In the genomic region with DNA sequence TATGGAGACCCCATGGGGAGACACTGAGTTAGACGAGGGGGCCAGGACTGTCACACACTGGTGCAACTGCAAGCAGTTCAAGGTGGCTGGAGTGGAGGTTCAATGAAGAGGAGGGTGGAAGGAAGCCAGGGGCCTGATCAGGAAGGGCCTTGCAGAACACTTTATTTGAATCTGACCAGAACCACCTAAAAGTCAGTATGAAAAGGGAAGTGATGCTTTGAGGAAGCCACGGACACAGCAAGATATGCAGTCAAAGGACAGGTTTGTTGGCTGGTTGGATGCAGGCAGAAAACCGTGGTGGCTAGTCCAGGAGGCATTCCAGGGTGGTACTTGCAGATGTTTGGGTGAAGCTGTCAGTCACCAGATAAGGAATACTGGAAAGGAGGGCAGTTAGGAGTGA, we compare ENCODE assay signal across 16 cellular contexts. TPM values are rescaled to one million over a fixed set of nuclear protein-coding genes. Genes with fewer than 3 reads are reported as not detected.
DNase-seq lines count a peak whose midpoint lies in the region; ATAC-seq, FAIRE-seq and TF ChIP-seq lines count a peak whose summit lies in the region.
"Had no signal": no experiment of that assay in that cellular context is flagged by ENCODE, and none has a peak within 500 bp of the region (broad histone marks: within the 10 kb centered on the region; RNA-seq: fewer than 3 reads in every experiment).

No MANE protein-coding gene starts in this region.

- H3K4me3 ChIP-seq in parathyroid adenoma (ENCODE audit: low read depth, low read length) (no peak overlapping the region), HepG2 (replicated peaks in 1 of 3; ENCODE audit: insufficient read depth in 1 of 3, low read depth in 2 of 3, low read length in 3 of 3) (no peak overlapping the region)
- H3K4me3 ChIP-seq: dorsolateral prefrontal cortex, transverse colon had no signal

- H3K9me3 ChIP-seq in parathyroid adenoma (ENCODE audit: control insufficient read depth, low read length) (no peaks in the 10 kb centered on the region), HepG2 (ENCODE audit: low read length) (peaks cover 10% of the 10 kb centered on the region; the same call in 1 of the 2 replicates)
- H3K9me3 ChIP-seq: transverse colon had no signal

- no peak for FAIRE-seq in HepG2 (lab: Jason Lieb, UNC)

- no peak for TF ChIP-seq CTCF in parathyroid adenoma (IDR thresholded peaks at IDR 0.05)
- no peak for TF ChIP-seq CTCF in HepG2 (CRISPR knock-in tag; IDR thresholded peaks at IDR 0.05)

- H3K36me3 ChIP-seq in parathyroid adenoma (ENCODE audit: control insufficient read depth, insufficient read depth, low read length) (no peaks in the 10 kb centered on the region), HepG2 (replicated peaks in 1 of 2; ENCODE audit: control insufficient read depth in 1 of 2, insufficient read depth in 2 of 2, low read length in 2 of 2) (no peaks in the 10 kb centered on the region)
- H3K36me3 ChIP-seq: transverse colon had no signal

- intact Hi-C loops in HepG2 (cut with micrococcal nuclease; ENCODE audit: unreplicated experiment), result no loop called here

- H3K4me2 ChIP-seq in parathyroid adenoma (ENCODE audit: low read length) (no peak overlapping the region), HepG2 (ENCODE audit: low read depth, low read length) (no peak overlapping the region)

- CTCF ChIA-PET in HepG2 (lab: Yijun Ruan, JAX; ENCODE audit: low intra/inter-chr PET ratio, low total read pairs), result no interaction called here

- H3K27me3 ChIP-seq in parathyroid adenoma (ENCODE audit: control insufficient read depth, insufficient read depth, low read length) (no peaks in the 10 kb centered on the region), HepG2 (ENCODE audit: control insufficient read depth in 1 of 2, insufficient read depth in 2 of 2, low read length in 2 of 2) (peaks cover 3 to 12% of the 10 kb centered on the region in 2 experiments; a peak in 3 of 5 replicates)
- H3K27me3 ChIP-seq: dorsolateral prefrontal cortex, transverse colon had no signal

- peaks cover 35% of the 10 kb centered on the region for H3K4me1 ChIP-seq in parathyroid adenoma
- no peaks in the 10 kb centered on the region for H3K4me1 ChIP-seq in HepG2 (ENCODE audit: insufficient read depth, low read length)
- H3K4me1 ChIP-seq: transverse colon had no signal

- H3K79me2 ChIP-seq in parathyroid adenoma (no peaks in the 10 kb centered on the region), HepG2 (ENCODE audit: insufficient read depth, low read length) (no peaks in the 10 kb centered on the region)

- ATAC-seq in GM19395 (IDR thresholded peaks at IDR 0.05; ENCODE audit: unreplicated experiment), result peak; percentile 61
- ATAC-seq in HG02981 (IDR thresholded peaks at IDR 0.05; ENCODE audit: unreplicated experiment), result peak; percentile 68
- ATAC-seq in HepG2, result no peak

- peak; percentile 49 for DNase-seq in NOMO-1 treated with dmso at 0.1 percent for 144 hours (lab: John Stamatoyannopoulos, UW; ENCODE audit: unreplicated experiment)
- no peak for DNase-seq in HepG2 (ENCODE audit: low spot score)
- no peak for DNase-seq in DMS 273 treated with DMSO at 0.1 percent for 48 hours (lab: John Stamatoyannopoulos, UW)
- no peak for DNase-seq in NCI-H82 (lab: John Stamatoyannopoulos, UW)
- DNase-seq: activated CD4-positive, alpha-beta T cell treated with anti-CD3 and anti-CD28 coated beads for 48 hours; CD4-positive, alpha-beta memory T cell; dorsolateral prefrontal cortex; NCI-H1105 treated with DMSO at 0.1 percent for 48 hours; NCI-H748 treated with DMSO at 0.1 percent for 48 hours; posterior cingulate gyrus; SW 1271; transverse colon had no signal

- no peaks in the 10 kb centered on the region for H4K20me1 ChIP-seq in HepG2 (ENCODE audit: insufficient read depth, low read length)

- H3K9ac ChIP-seq in parathyroid adenoma (no peak overlapping the region), HepG2 (ENCODE audit: insufficient read depth, low read depth, low read length) (no peak overlapping the region)

- BruUV-seq in HepG2 (replicated peaks; lab: Mats Ljungman, UMichigan), result no TSS peak

- in situ Hi-C loops in HepG2 (cut with HindIII; ENCODE audit: extremely low pct_ligation_motif_present, low pct_unique_long_range_greater_than_20kb), result no loop called here

- no peak for TF ChIP-seq RAD21 in HepG2 (CRISPR knock-in tag; IDR thresholded peaks at IDR 0.05)

- WGBS in HepG2 (ENCODE audit: low lambda C conversion rate), result 0% methylated on average over 3 of the region's 3 CpGs

- TF ChIP-seq EP300 in HepG2 (IDR thresholded peaks at IDR 0.05; ENCODE audit: low read depth in 2 of 2, low read length in 2 of 2) (no peak), HepG2 (CRISPR knock-in tag; IDR thresholded peaks at IDR 0.05; ENCODE audit: borderline replicate concordance) (no peak)

- TF ChIP-seq POLR2A in HepG2 (IDR thresholded peaks at IDR 0.05; ENCODE audit: insufficient read depth in 1 of 2, low read depth in 2 of 2, low read length in 2 of 2), result no peak

- POLR2A ChIA-PET in HepG2 (lab: Yijun Ruan, JAX), result no interaction called here

- peak overlapping the region; percentile 86 for H3K27ac ChIP-seq in parathyroid adenoma
- H3K27ac ChIP-seq in HepG2 (ENCODE audit: extremely low read length, insufficient read depth, low read length), result no peak overlapping the region
- H3K27ac ChIP-seq: dorsolateral prefrontal cortex, transverse colon had no signal

- H2AFZ ChIP-seq in parathyroid adenoma (peak overlapping the region; percentile 16), HepG2 (ENCODE audit: low read length) (no peak overlapping the region)

RNA-seq across cellular contexts. Expression of a gene that starts 3.5 kb away (rescaled TPM):
- not detected in 2 replicates for total RNA-seq in HepG2 (2016; rRNA removed; fragmentation: Illumina TruSeq; extraction: Trizol)
- not detected in 2 replicates for total RNA-seq in HepG2 (2016; cell fraction: cytosol; rRNA removed; fragmentation: Illumina TruSeq; extraction: Trizol; ENCODE audit: low read depth)
- not detected in 2 replicates for total RNA-seq in HepG2 (2016; cell fraction: insoluble cytoplasmic fraction; rRNA removed; fragmentation: Illumina TruSeq; extraction: Trizol)
- total RNA-seq in HepG2 (2016; cell fraction: membrane; rRNA removed; fragmentation: Illumina TruSeq; extraction: Trizol), result not detected in 2 replicates
- not detected in 2 replicates for total RNA-seq in HepG2 (2016; cell fraction: nucleus; rRNA removed; fragmentation: Illumina TruSeq; extraction: Trizol)
- polyA plus RNA-seq in HepG2 (2011; rRNA removed), result not detected in 2 replicates
- not detected in 2 replicates for polyA plus RNA-seq in HepG2 (2011; cell fraction: cytosol; rRNA removed)
- polyA plus RNA-seq in HepG2 (2011; cell fraction: nucleus; rRNA removed), result not detected in 2 replicates
- not detected in 2 replicates for polyA plus RNA-seq in HepG2 (2012)
- polyA plus RNA-seq in HepG2 (2016; cell fraction: cytosol; fragmentation: Illumina TruSeq; extraction: Trizol; ENCODE audit: low read depth), result not detected in 2 replicates
- polyA plus RNA-seq in HepG2 (2016; cell fraction: insoluble cytoplasmic fraction; fragmentation: Illumina TruSeq; extraction: Trizol; ENCODE audit: low read depth), result not detected in 2 replicates
- not detected in 2 replicates for polyA plus RNA-seq in HepG2 (2016; cell fraction: membrane; fragmentation: Illumina TruSeq; extraction: Trizol; ENCODE audit: low read depth)
- polyA plus RNA-seq in HepG2 (2016; cell fraction: nucleus; fragmentation: Illumina TruSeq; extraction: Trizol; ENCODE audit: insufficient read depth, low read depth), result not detected in 2 replicates
- 0.09 TPM in 1 of 2 replicates, not detected in the other for polyA minus RNA-seq in HepG2 (2011; rRNA and poly(A)+ RNA removed; ENCODE audit: low replicate concordance)
- not detected in 2 replicates for polyA minus RNA-seq in HepG2 (2011; cell fraction: cytosol; rRNA and poly(A)+ RNA removed)
- not detected in 2 replicates for polyA minus RNA-seq in HepG2 (2011; cell fraction: nucleus; rRNA and poly(A)+ RNA removed)
- total RNA-seq: HT1080 had no signal
